Comparison of ENCODE assay signal across 1 cellular context in the genomic region with DNA sequence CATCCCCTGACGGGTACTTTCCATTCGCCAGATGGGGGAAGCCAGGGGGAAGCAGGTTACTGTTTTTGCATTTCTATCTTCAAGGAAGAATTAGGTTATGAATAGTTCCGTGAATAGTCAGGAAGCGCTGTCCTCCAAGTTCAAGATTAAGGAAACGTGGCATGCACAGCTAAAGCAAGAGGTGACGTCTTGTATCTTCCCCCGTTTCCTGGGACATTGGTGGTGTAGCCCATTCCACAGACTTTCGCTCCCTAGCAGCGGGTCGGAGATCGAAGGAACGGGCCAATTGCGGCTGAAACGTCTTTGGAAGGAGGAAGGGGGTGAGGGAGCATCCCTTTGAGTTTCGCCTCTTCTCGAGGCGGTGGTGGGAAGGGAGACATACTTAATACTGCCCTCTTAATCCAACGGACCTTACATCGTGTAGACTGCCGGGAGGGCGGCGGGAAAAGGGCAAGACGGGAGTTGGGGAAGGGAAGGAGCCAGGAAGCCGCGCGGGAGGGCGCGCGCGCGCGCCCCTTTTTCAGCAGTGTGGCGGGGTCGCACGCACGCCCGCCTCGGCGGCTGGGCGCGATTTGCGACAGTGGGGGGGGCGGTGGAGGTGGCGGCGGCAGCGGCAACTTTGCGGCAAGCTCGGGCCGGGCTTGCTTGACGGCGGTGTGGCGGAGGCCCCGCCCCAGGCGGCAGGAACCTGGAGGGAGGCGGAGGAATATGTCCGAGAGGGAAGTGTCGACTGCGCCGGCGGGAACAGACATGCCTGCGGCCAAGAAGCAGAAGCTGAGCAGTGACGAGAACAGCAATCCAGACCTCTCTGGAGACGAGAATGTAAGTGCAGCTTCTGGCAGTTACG.
A peak's percentile ranks its signal among the peaks of the same experiment; 100 is the strongest.
TF ChIP-seq lines count a peak whose summit lies in the region.

A gene with protein sequence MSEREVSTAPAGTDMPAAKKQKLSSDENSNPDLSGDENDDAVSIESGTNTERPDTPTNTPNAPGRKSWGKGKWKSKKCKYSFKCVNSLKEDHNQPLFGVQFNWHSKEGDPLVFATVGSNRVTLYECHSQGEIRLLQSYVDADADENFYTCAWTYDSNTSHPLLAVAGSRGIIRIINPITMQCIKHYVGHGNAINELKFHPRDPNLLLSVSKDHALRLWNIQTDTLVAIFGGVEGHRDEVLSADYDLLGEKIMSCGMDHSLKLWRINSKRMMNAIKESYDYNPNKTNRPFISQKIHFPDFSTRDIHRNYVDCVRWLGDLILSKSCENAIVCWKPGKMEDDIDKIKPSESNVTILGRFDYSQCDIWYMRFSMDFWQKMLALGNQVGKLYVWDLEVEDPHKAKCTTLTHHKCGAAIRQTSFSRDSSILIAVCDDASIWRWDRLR (plus strand): TSS at position 232 of the 847 bp plus-strand sequence. CDS start 477 bp downstream, at position 709.

TF ChIP-seq in K562, 482 proteins besides CTCF, POLR2A, EP300 and RAD21 (continued from another document and continues in another):
- TF ChIP-seq ZBTB40 (IDR thresholded peaks at IDR 0.05): peak; percentile 59
- no peak for TF ChIP-seq ZBTB40 (CRISPR knock-in tag; IDR thresholded peaks at IDR 0.05)
- no peak for TF ChIP-seq SRSF1 (IDR thresholded peaks at IDR 0.05; ENCODE audit: low read depth, low read length)
- peak; percentile 32 for TF ChIP-seq DPF2 (IDR thresholded peaks at IDR 0.05)
- no peak for TF ChIP-seq ELK1 (CRISPR knock-in tag; IDR thresholded peaks at IDR 0.05)
- TF ChIP-seq NCOA6 (IDR thresholded peaks at IDR 0.05): no peak
- TF ChIP-seq ZNF398 (CRISPR knock-in tag; IDR thresholded peaks at IDR 0.05): no peak
- no peak for TF ChIP-seq ADNP (tag; IDR thresholded peaks at IDR 0.05)
- TF ChIP-seq USF2 (CRISPR knock-in tag; IDR thresholded peaks at IDR 0.05): no peak
- TF ChIP-seq LEF1 (IDR thresholded peaks at IDR 0.05): no peak
- TF ChIP-seq CBFB (CRISPR knock-in tag; IDR thresholded peaks at IDR 0.05): no peak; the same call in 1 of the 2 replicates
- TF ChIP-seq TSHZ1 (CRISPR knock-in tag; IDR thresholded peaks at IDR 0.05): no peak
- peak; percentile 47 for TF ChIP-seq U2AF1 (optimal IDR thresholded peaks at IDR 0.05; ENCODE audit: low read depth, low read length)
- TF ChIP-seq ZNF77 (CRISPR knock-in tag; IDR thresholded peaks at IDR 0.05): no peak
- no peak for TF ChIP-seq KLF16 (IDR thresholded peaks at IDR 0.05)
- TF ChIP-seq ZZZ3 (IDR thresholded peaks at IDR 0.05): no peak
- TF ChIP-seq SRF (CRISPR knock-in tag; IDR thresholded peaks at IDR 0.05): peak in 1 of 2 experiments; percentile 83; a peak in 1 of 4 replicates
- TF ChIP-seq MYBL2 (IDR thresholded peaks at IDR 0.05; ENCODE audit: low read depth): no peak
- TF ChIP-seq MYBL2 (CRISPR knock-in tag; IDR thresholded peaks at IDR 0.05; ENCODE audit: borderline replicate concordance): no peak
- no peak for TF ChIP-seq MECOM (CRISPR knock-in tag; IDR thresholded peaks at IDR 0.05)
- TF ChIP-seq ZNF518B (CRISPR knock-in tag; IDR thresholded peaks at IDR 0.05): no peak
- TF ChIP-seq TCF7 (IDR thresholded peaks at IDR 0.05; ENCODE audit: borderline replicate concordance): peak; percentile 84
- TF ChIP-seq GATAD2B (IDR thresholded peaks at IDR 0.05; ENCODE audit: borderline replicate concordance): no peak
- no peak for TF ChIP-seq ZBTB34 (CRISPR knock-in tag; IDR thresholded peaks at IDR 0.05)
- peak; percentile 79 for TF ChIP-seq POLR2H (tag; IDR thresholded peaks at IDR 0.05; ENCODE audit: low read depth)
- no peak for TF ChIP-seq TARDBP (IDR thresholded peaks at IDR 0.05)
- TF ChIP-seq IRF2 (CRISPR knock-in tag; IDR thresholded peaks at IDR 0.05): no peak
